In the genomic region with DNA sequence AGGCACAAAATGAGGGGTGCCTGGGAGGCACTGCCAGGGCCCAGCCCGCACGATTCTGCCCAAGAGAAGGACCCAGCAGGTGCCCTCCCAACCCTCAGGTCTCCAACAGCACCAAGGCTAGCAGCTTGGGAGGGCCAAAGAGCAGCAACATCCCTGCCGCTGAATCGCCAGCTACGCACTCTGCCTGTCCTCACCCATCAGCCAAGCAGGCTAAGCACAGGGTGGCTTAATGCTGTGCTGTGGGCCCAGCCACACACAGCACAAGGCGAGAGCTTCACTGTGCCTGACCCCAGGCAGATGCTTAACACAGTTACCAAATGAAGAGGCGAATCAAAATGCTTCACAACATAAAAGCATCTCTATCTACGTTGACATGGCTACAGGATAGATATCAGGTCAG, we compare ENCODE assay signal across 23 cellular contexts. TPM values are rescaled to one million over a fixed set of nuclear protein-coding genes. Genes with fewer than 3 reads are reported as not detected.
DNase-seq lines count a peak whose midpoint lies in the region; ATAC-seq and TF ChIP-seq lines count a peak whose summit lies in the region.
"Had no signal": no experiment of that assay in that cellular context is flagged by ENCODE, and none has a peak within 500 bp of the region (broad histone marks: within the 10 kb centered on the region; RNA-seq: fewer than 3 reads in every experiment).

No MANE protein-coding gene starts in this region.

- no peak overlapping the region for H2BK15ac ChIP-seq in H9 (ENCODE audit: low read depth, low read length)
- no peak overlapping the region for H2BK15ac ChIP-seq in mesenchymal stem cell (ENCODE audit: low read depth, poor library complexity, severe bottlenecking)

- no peak overlapping the region for H3K27ac ChIP-seq in GM23338 (ENCODE audit: low read depth)
- H3K27ac ChIP-seq in H9 (ENCODE audit: insufficient read length, low read depth, low read length) = no peak overlapping the region
- H3K27ac ChIP-seq in WERI-Rb-1 = peak overlapping the region; percentile 81
- no peak overlapping the region for H3K27ac ChIP-seq in mesenchymal stem cell (ENCODE audit: low read length, poor library complexity, severe bottlenecking)
- H3K27ac ChIP-seq: C4-2B had no signal

- H3K14ac ChIP-seq in H9 (ENCODE audit: insufficient read depth, low read length) (no peak overlapping the region), mesenchymal stem cell (ENCODE audit: low read length in 2 of 2) (peak overlapping the region in 1 of 2 experiments; percentile 26)

- H3K9me3 Mint-ChIP-seq in GM23338 = no peaks in the 10 kb centered on the region
- no peaks in the 10 kb centered on the region for H3K9me3 Mint-ChIP-seq in H9
- H3K9me3 Mint-ChIP-seq: CD8-positive, alpha-beta T cell had no signal

- H2BK12ac ChIP-seq in H9 (ENCODE audit: insufficient read length, low read depth, low read length) = no peak overlapping the region
- H2BK12ac ChIP-seq in mesenchymal stem cell (ENCODE audit: low read length in 2 of 2) = no peak overlapping the region

- no peak overlapping the region for H2AK5ac ChIP-seq in H9 (ENCODE audit: insufficient read length, low read length)
- no peak overlapping the region for H2AK5ac ChIP-seq in mesenchymal stem cell (ENCODE audit: low read length, severe bottlenecking)

- ATAC-seq in GM23338 (peak; percentile 25), GM18520 (IDR thresholded peaks at IDR 0.05; ENCODE audit: unreplicated experiment) (no peak)
- ATAC-seq: CD8-positive, alpha-beta T cell; PC-3 had no signal

- no peaks in the 10 kb centered on the region for H3K36me3 ChIP-seq in GM23338 (ENCODE audit: insufficient read depth)
- peaks cover 33% of the 10 kb centered on the region for H3K36me3 ChIP-seq in WERI-Rb-1
- H3K36me3 ChIP-seq in mesenchymal stem cell (ENCODE audit: control insufficient read depth in 1 of 2, insufficient read depth in 2 of 2, low read depth in 1 of 2, low read length in 2 of 2) = peaks cover 38 to 46% of the 10 kb centered on the region in 2 experiments

- H2BK20ac ChIP-seq in H9 (ENCODE audit: low read depth, low read length, poor library complexity, severe bottlenecking) = no peak overlapping the region

- no CpG with 5 or more reads among the region's 8 CpGs for WGBS in H9 (ENCODE audit: extremely low coverage, insufficient read length, low lambda C conversion rate)
- 97% methylated on average over 8 of the region's 8 CpGs for WGBS in mesenchymal stem cell

- no peak overlapping the region for H3K4me3 Mint-ChIP-seq in GM23338
- no peak overlapping the region for H3K4me3 Mint-ChIP-seq in H9
- H3K4me3 Mint-ChIP-seq: B cell; CD8-positive, alpha-beta T cell had no signal

- no peak overlapping the region for H3K27ac Mint-ChIP-seq in GM23338
- H3K27ac Mint-ChIP-seq in H9 = peak overlapping the region in 2 of 3 experiments; percentile 61 to 68; a peak in 1 of 7 replicates
- H3K27ac Mint-ChIP-seq: B cell; CD8-positive, alpha-beta T cell had no signal

- H3K4ac ChIP-seq in H9 (ENCODE audit: low read depth, low read length) (no peak overlapping the region), mesenchymal stem cell (ENCODE audit: low read depth in 1 of 2, low read length in 2 of 2) (no peak overlapping the region)

- H3K9ac ChIP-seq in H9 (ENCODE audit: extremely low read depth, insufficient read length, low read length) (no peak overlapping the region), mesenchymal stem cell (ENCODE audit: low read length) (no peak overlapping the region)

- no peaks in the 10 kb centered on the region for H3K9me3 ChIP-seq in H9 (ENCODE audit: control insufficient read depth, low read depth, low read length)
- no peaks in the 10 kb centered on the region for H3K9me3 ChIP-seq in WERI-Rb-1 (ENCODE audit: severe bottlenecking)
- H3K9me3 ChIP-seq in mesenchymal stem cell (ENCODE audit: control insufficient read depth, low read length) = no peaks in the 10 kb centered on the region
- H3K9me3 ChIP-seq: Caco-2 had no signal

- no peak for DNase-seq in GM23338 (ENCODE audit: low spot score)
- DNase-seq in H9 = no peak
- DNase-seq in WERI-Rb-1 = no peak
- DNase-seq in mesenchymal stem cell = no peak
- DNase-seq in NCI-H146 treated with DMSO at 0.1 percent for 48 hours (lab: John Stamatoyannopoulos, UW; ENCODE audit: unreplicated experiment) = no peak
- DNase-seq in stimulated activated CD4-positive, alpha-beta T cell treated with anti-CD3 and anti-CD28 coated beads, Interleukin-15, amount 100 ng/mL, for 24 hours = no peak
- DNase-seq: Caco-2; CD8-positive, alpha-beta T cell; DMS79 treated with DMSO at 0.1 percent for 48 hours; GF-D8; Karpas-422; NCI-H1092; NCI-H1436 treated with DMSO at 0.1 percent for 48 hours; NCI-H1930; NCI-H2107; NCI-H524; NCI-H748 treated with DMSO at 0.1 percent for 48 hours; NK-92 treated with Interleukin-12 subunit alpha and Interleukin-12 subunit beta, amount 100 ng/mL, for 24 hours; PC-3; Right ventricle myocardium superior had no signal

- H3K23me2 ChIP-seq in H9 (ENCODE audit: insufficient read length, low read depth, low read length, poor library complexity, severe bottlenecking) = peaks cover 3% of the 10 kb centered on the region

- H3K4me1 Mint-ChIP-seq in GM23338 (no peaks in the 10 kb centered on the region; the same call in 2 of the 3 replicates), H9 (peaks cover 2 to 5% of the 10 kb centered on the region in 2 experiments; a peak in 2 of 4 replicates)
- H3K4me1 Mint-ChIP-seq: B cell had no signal

- H2BK5ac ChIP-seq in H9 (ENCODE audit: insufficient read length, low read length) (no peak overlapping the region), mesenchymal stem cell (ENCODE audit: low read depth, low read length, poor library complexity, severe bottlenecking) (no peak overlapping the region)

- H3K36me3 Mint-ChIP-seq in GM23338 (ENCODE audit: low read depth) = peaks cover 10% of the 10 kb centered on the region; the same call in 2 of the 3 replicates
- H3K36me3 Mint-ChIP-seq in H9 (ENCODE audit: insufficient read depth in 1 of 3, low read depth in 3 of 3) = peaks cover 0 to 22% (median 2%) of the 10 kb centered on the region in 3 experiments; a peak in 4 of 7 replicates

- no peak overlapping the region for H3K4me2 ChIP-seq in GM23338
- no peak overlapping the region for H3K4me2 ChIP-seq in H9 (ENCODE audit: insufficient read depth, insufficient read length, low read length)
- H3K4me2 ChIP-seq in mesenchymal stem cell (ENCODE audit: low read length, poor library complexity, severe bottlenecking) = no peak overlapping the region

- H3K79me2 ChIP-seq in GM23338 (replicated peaks; ENCODE audit: insufficient read depth) (no peaks in the 10 kb centered on the region), H9 (ENCODE audit: insufficient read depth, low read length) (no peaks in the 10 kb centered on the region)

- no peak overlapping the region for H4K5ac ChIP-seq in H9 (ENCODE audit: insufficient read length, low read depth, low read length)

- H3K9me2 ChIP-seq in GM23338 (ENCODE audit: insufficient read depth) = no peaks in the 10 kb centered on the region

- H4K91ac ChIP-seq in H9 (ENCODE audit: insufficient read length, low read depth, low read length) (no peak overlapping the region), mesenchymal stem cell (ENCODE audit: low read length) (peak overlapping the region; percentile 56)

- H3K4me3 ChIP-seq in GM23338 = no peak overlapping the region
- H3K4me3 ChIP-seq in WERI-Rb-1 (ENCODE audit: low read depth, low read length) = no peak overlapping the region
- H3K4me3 ChIP-seq in mesenchymal stem cell (ENCODE audit: insufficient read depth in 1 of 2, low read depth in 1 of 2, low read length in 2 of 2) = no peak overlapping the region

- H3K23ac ChIP-seq in H9 (ENCODE audit: insufficient read length, low read depth, low read length) (no peak overlapping the region), mesenchymal stem cell (ENCODE audit: low read length in 2 of 2) (no peak overlapping the region)

- H2BK120ac ChIP-seq in H9 (ENCODE audit: low read depth, low read length, poor library complexity, severe bottlenecking) (no peak overlapping the region), mesenchymal stem cell (ENCODE audit: low read depth, low read length) (no peak overlapping the region)

- no peak overlapping the region for H2AFZ ChIP-seq in GM23338
- H2AFZ ChIP-seq in H9 (ENCODE audit: low read length) = no peak overlapping the region
- no peak overlapping the region for H2AFZ ChIP-seq in mesenchymal stem cell (ENCODE audit: low read depth, low read length)

- no peak overlapping the region for H3K56ac ChIP-seq in H9 (ENCODE audit: insufficient read length, low read depth, low read length)

- no peaks in the 10 kb centered on the region for H3F3A ChIP-seq in GM23338 (replicated peaks; ENCODE audit: low read depth)

- H3K79me1 ChIP-seq in H9 (ENCODE audit: insufficient read depth, low read depth, low read length, poor library complexity, severe bottlenecking) (no peaks in the 10 kb centered on the region), mesenchymal stem cell (replicated peaks; ENCODE audit: low read length, poor library complexity, severe bottlenecking) (no peaks in the 10 kb centered on the region)

- H3K18ac ChIP-seq in H9 (ENCODE audit: insufficient read length, low read depth, low read length) = no peak overlapping the region
- no peak overlapping the region for H3K18ac ChIP-seq in mesenchymal stem cell (ENCODE audit: low read depth in 1 of 2, low read length in 2 of 2)

- TF ChIP-seq CTCF in GM23338 (conservative IDR thresholded peaks at IDR 0.05; ENCODE audit: low read depth in 2 of 2) = no peak
- TF ChIP-seq CTCF in H9 (conservative IDR thresholded peaks at IDR 0.05) = no peak
- TF ChIP-seq CTCF in WERI-Rb-1 (IDR thresholded peaks at IDR 0.05; ENCODE audit: low read depth, low read length) = no peak

- H4K8ac ChIP-seq in H9 (replicated peaks; ENCODE audit: insufficient read length, low read depth, low read length) (no peak overlapping the region), mesenchymal stem cell (ENCODE audit: low read length) (no peak overlapping the region)

- no peak overlapping the region for H3T11ph ChIP-seq in H9 (ENCODE audit: low read length)

- H3K27me3 ChIP-seq in GM23338 (ENCODE audit: insufficient read depth) = no peaks in the 10 kb centered on the region
- H3K27me3 ChIP-seq in H9 (ENCODE audit: insufficient read depth, low read length) = no peaks in the 10 kb centered on the region
- no peaks in the 10 kb centered on the region for H3K27me3 ChIP-seq in WERI-Rb-1 (ENCODE audit: insufficient read depth, low read depth, severe bottlenecking)
- no peaks in the 10 kb centered on the region for H3K27me3 ChIP-seq in mesenchymal stem cell (ENCODE audit: control insufficient read depth in 1 of 2, insufficient read depth in 1 of 2, low read length in 2 of 2)

- no peaks in the 10 kb centered on the region for H4K20me1 ChIP-seq in GM23338 (replicated peaks; ENCODE audit: insufficient read depth)
- no peaks in the 10 kb centered on the region for H4K20me1 ChIP-seq in H9 (ENCODE audit: control insufficient read depth, insufficient read depth, insufficient read length)

- H3K4me1 ChIP-seq in GM23338 (ENCODE audit: insufficient read depth) (no peaks in the 10 kb centered on the region; the same call in 1 of the 2 replicates), H9 (ENCODE audit: insufficient read depth, low read length) (no peaks in the 10 kb centered on the region), mesenchymal stem cell (ENCODE audit: control insufficient read depth, insufficient read depth, low read depth, low read length) (peaks cover 5% of the 10 kb centered on the region)
- H3K4me1 ChIP-seq: Caco-2 had no signal

- H3K27me3 Mint-ChIP-seq in GM23338 (ENCODE audit: insufficient read depth, low read depth, poor library complexity) (peaks cover 7% of the 10 kb centered on the region), H9 (ENCODE audit: low read depth) (no peaks in the 10 kb centered on the region)
- H3K27me3 Mint-ChIP-seq: B cell had no signal

RNA-seq across cellular contexts. Expression of gene MRPL38, which starts 10.6 kb away (rescaled TPM):
- 47.2 and 63.6 TPM in 2 replicates for total RNA-seq in GM23338 (2014; rRNA removed; shearing (Covaris generic))
- polyA plus RNA-seq in GM23338 (2016; fragmentation: Nextera tagmentation; extraction: Ambion mirVana) = 86.7 and 90.0 TPM in 2 replicates
- total RNA-seq in H9 (2021) = 108 and 118 TPM in 2 replicates
- 44.2 TPM for polyA plus RNA-seq in mesenchymal stem cell (2013, experiment 1 of 2)
- 41.8 TPM for polyA plus RNA-seq in mesenchymal stem cell (2013, experiment 2 of 2)

RNA-seq across cellular contexts. Expression of gene TRIM65, which starts 18.5 kb away (rescaled TPM):
- 53.8 and 54.0 TPM in 2 replicates for total RNA-seq in GM23338 (2014; rRNA removed; shearing (Covaris generic))
- 13.8 and 15.0 TPM in 2 replicates for polyA plus RNA-seq in GM23338 (2016; fragmentation: Nextera tagmentation; extraction: Ambion mirVana)
- 34.1 and 39.6 TPM in 2 replicates for total RNA-seq in H9 (2021)
- 15.7 TPM for polyA plus RNA-seq in mesenchymal stem cell (2013, experiment 1 of 2)
- polyA plus RNA-seq in mesenchymal stem cell (2013, experiment 2 of 2) = 15.2 TPM

RNA-seq across cellular contexts. Expression of gene FBF1, which starts 25.6 kb away (rescaled TPM):
- total RNA-seq in GM23338 (2014; rRNA removed; shearing (Covaris generic)) = 11.8 and 17.4 TPM in 2 replicates
- 8.8 and 9.7 TPM in 2 replicates for polyA plus RNA-seq in GM23338 (2016; fragmentation: Nextera tagmentation; extraction: Ambion mirVana)
- 8.3 and 9.7 TPM in 2 replicates for total RNA-seq in H9 (2021)
- 1.8 TPM for polyA plus RNA-seq in mesenchymal stem cell (2013, experiment 1 of 2)
- 1.6 TPM for polyA plus RNA-seq in mesenchymal stem cell (2013, experiment 2 of 2)

RNA-seq across cellular contexts. Expression of gene TRIM47, which starts 36.9 kb away (rescaled TPM):
- 9.9 and 12.5 TPM in 2 replicates for total RNA-seq in GM23338 (2014; rRNA removed; shearing (Covaris generic))
- 7.2 TPM in 2 replicates for polyA plus RNA-seq in GM23338 (2016; fragmentation: Nextera tagmentation; extraction: Ambion mirVana)
- total RNA-seq in H9 (2021) = 5.5 and 6.9 TPM in 2 replicates
- 42.8 TPM for polyA plus RNA-seq in mesenchymal stem cell (2013, experiment 1 of 2)
- 46.1 TPM for polyA plus RNA-seq in mesenchymal stem cell (2013, experiment 2 of 2)
